In genomic region chr15:52499506-52499905, GRCh38 we compare ENCODE assay signal across 29 cellular contexts. TPM values are rescaled to one million over a fixed set of nuclear protein-coding genes. Genes with fewer than 3 reads are reported as not detected.
A peak's percentile ranks its signal among the peaks of the same experiment; 100 is the strongest.
DNase-seq lines count a peak whose midpoint lies in the region; ATAC-seq and TF ChIP-seq lines count a peak whose summit lies in the region.
"Had no signal": no experiment of that assay in that cellular context is flagged by ENCODE, and none has a peak within 500 bp of the region (broad histone marks: within the 10 kb centered on the region; RNA-seq: fewer than 3 reads in every experiment).

No MANE protein-coding gene starts in this region.

- peaks cover 5% of the 10 kb centered on the region for H3K4me1 ChIP-seq in CD4-positive, CD25-positive, alpha-beta regulatory T cell (ENCODE audit: control insufficient read depth, insufficient read depth, low read length, poor library complexity, severe bottlenecking)
- H3K4me1 ChIP-seq in mesenchymal stem cell (ENCODE audit: control insufficient read depth, insufficient read depth, low read depth, low read length) (no peaks in the 10 kb centered on the region), tibial artery (peaks cover 0 to 4% (median 0%) of the 10 kb centered on the region in 4 donors)

- intact Hi-C loops in dorsolateral prefrontal cortex (cut with DNase I), result no loop called here
- intact Hi-C loops in tibial artery (cut with DNase I; ENCODE audit: low total_unique reads), result no loop called here

- H2BK5ac ChIP-seq in mesenchymal stem cell (ENCODE audit: low read depth, low read length, poor library complexity, severe bottlenecking), result peak overlapping the region; percentile 8

- H3K9ac ChIP-seq in mesenchymal stem cell (ENCODE audit: low read length), result no peak overlapping the region
- H3K9ac ChIP-seq: KMS-11 had no signal

- H3K36me3 Mint-ChIP-seq in CD4-positive, CD25-positive, alpha-beta regulatory T cell, result peaks cover 6% of the 10 kb centered on the region

- no peak overlapping the region for H4K91ac ChIP-seq in mesenchymal stem cell (ENCODE audit: low read length)

- no peak overlapping the region for H4K8ac ChIP-seq in mesenchymal stem cell (ENCODE audit: low read length)

- H3K27me3 Mint-ChIP-seq in CD4-positive, CD25-positive, alpha-beta regulatory T cell, result no peaks in the 10 kb centered on the region
- H3K27me3 Mint-ChIP-seq: CD8-positive, alpha-beta memory T cell; IgD-negative memory B cell had no signal

- no peak overlapping the region for H3K4ac ChIP-seq in mesenchymal stem cell (ENCODE audit: low read depth in 1 of 2, low read length in 2 of 2)

- WGBS in mesenchymal stem cell, result 96% methylated on average over 2 of the region's 3 CpGs

- H3K4me3 Mint-ChIP-seq in CD4-positive, CD25-positive, alpha-beta regulatory T cell, result no peak overlapping the region
- H3K4me3 Mint-ChIP-seq: CD8-positive, alpha-beta memory T cell; GM23338; H9; HFFc6 had no signal

- no peak for DNase-seq in CD4-positive, CD25-positive, alpha-beta regulatory T cell
- no peak for DNase-seq in dorsolateral prefrontal cortex
- no peak for DNase-seq in mesenchymal stem cell
- peak; percentile 77 for DNase-seq in superior temporal gyrus (ENCODE audit: extremely low spot score)
- DNase-seq in tibial artery, result no peak
- DNase-seq: AML-193; C1 segment of cervical spinal cord; CD8-positive, alpha-beta memory T cell; DMS 273 treated with DMSO at 0.1 percent for 48 hours; DMS79; GDM1; H9; HFFc6; MM.1S; NCI-H1048; NCI-H1417; NCI-H1694; NCI-H2029 treated with DMSO at 0.1 percent for 48 hours; NCI-H510A; NCI-H69; RPMI8226; SHP77 had no signal

- H3K4me2 ChIP-seq in mesenchymal stem cell (ENCODE audit: low read length, poor library complexity, severe bottlenecking), result no peak overlapping the region
- H3K4me2 ChIP-seq: GM23338, KMS-11 had no signal

- peak overlapping the region in 2 of 3 donors; percentile 5 to 22 for H3K27ac Mint-ChIP-seq in CD4-positive, CD25-positive, alpha-beta regulatory T cell
- H3K27ac Mint-ChIP-seq: GM23338, H9 had no signal

- H2BK12ac ChIP-seq in mesenchymal stem cell (ENCODE audit: low read length in 2 of 2), result no peak overlapping the region

- no peak overlapping the region for H3K14ac ChIP-seq in mesenchymal stem cell (ENCODE audit: low read length in 2 of 2)

- ATAC-seq in CD4-positive, CD25-positive, alpha-beta regulatory T cell (ENCODE audit: low read depth in 2 of 2), result no peak
- ATAC-seq in HG02588 (IDR thresholded peaks at IDR 0.05; ENCODE audit: unreplicated experiment) (no peak), GM21529 (IDR thresholded peaks at IDR 0.05; ENCODE audit: unreplicated experiment) (no peak)
- ATAC-seq: GM12878, GM23338 had no signal

- peaks cover 16% of the 10 kb centered on the region for H3K79me1 ChIP-seq in mesenchymal stem cell (replicated peaks; ENCODE audit: low read length, poor library complexity, severe bottlenecking)

- H3K4me1 Mint-ChIP-seq in CD4-positive, CD25-positive, alpha-beta regulatory T cell, result peaks cover 34 to 52% (median 35%) of the 10 kb centered on the region in 4 donors
- H3K4me1 Mint-ChIP-seq: GM23338, H9 had no signal

- TF ChIP-seq CTCF in dorsolateral prefrontal cortex (IDR thresholded peaks at IDR 0.05 in 54 of 56, conservative IDR thresholded peaks at IDR 0.05 in 2 of 56; ENCODE audit: low read depth in 1 of 56, partially characterized antibody in 56 of 56) (peak in 3 of 56 donors; percentile 7 to 31 (median 11)), tibial artery (IDR thresholded peaks at IDR 0.05) (no peak)

- H3K27me3 ChIP-seq in CD4-positive, CD25-positive, alpha-beta regulatory T cell (ENCODE audit: control insufficient read depth, insufficient read depth, low read length), result no peaks in the 10 kb centered on the region
- H3K27me3 ChIP-seq in dorsolateral prefrontal cortex (no peaks in the 10 kb centered on the region), mesenchymal stem cell (ENCODE audit: control insufficient read depth in 1 of 2, insufficient read depth in 1 of 2, low read length in 2 of 2) (no peaks in the 10 kb centered on the region), tibial artery (no peaks in the 10 kb centered on the region)

- H3K36me3 ChIP-seq in CD4-positive, CD25-positive, alpha-beta regulatory T cell (ENCODE audit: control insufficient read depth, insufficient read depth, low read length), result no peaks in the 10 kb centered on the region
- H3K36me3 ChIP-seq in mesenchymal stem cell (ENCODE audit: control insufficient read depth in 1 of 2, insufficient read depth in 2 of 2, low read depth in 1 of 2, low read length in 2 of 2), result no peaks in the 10 kb centered on the region
- H3K36me3 ChIP-seq in tibial artery, result peaks cover 0 to 4% (median 0%) of the 10 kb centered on the region in 3 donors

- H2BK15ac ChIP-seq in mesenchymal stem cell (ENCODE audit: low read depth, poor library complexity, severe bottlenecking), result no peak overlapping the region

- no peaks in the 10 kb centered on the region for H3K9me3 ChIP-seq in CD4-positive, CD25-positive, alpha-beta regulatory T cell (ENCODE audit: control insufficient read depth in 2 of 2, low read length in 2 of 2)
- H3K9me3 ChIP-seq in mesenchymal stem cell (ENCODE audit: control insufficient read depth, low read length) (no peaks in the 10 kb centered on the region), tibial artery (no peaks in the 10 kb centered on the region)

- no peak overlapping the region for H2BK120ac ChIP-seq in mesenchymal stem cell (ENCODE audit: low read depth, low read length)

- no peak overlapping the region for H3K4me3 ChIP-seq in CD4-positive, CD25-positive, alpha-beta regulatory T cell (ENCODE audit: low read depth, low read length)
- H3K4me3 ChIP-seq in dorsolateral prefrontal cortex, result peak overlapping the region in 18 of 59 donors; percentile 2 to 48 (median 24)
- no peak overlapping the region for H3K4me3 ChIP-seq in mesenchymal stem cell (ENCODE audit: insufficient read depth in 1 of 2, low read depth in 1 of 2, low read length in 2 of 2)
- no peak overlapping the region for H3K4me3 ChIP-seq in tibial artery
- H3K4me3 ChIP-seq: GM12878, GM23338 had no signal

- H2AK5ac ChIP-seq in mesenchymal stem cell (ENCODE audit: low read length, severe bottlenecking), result no peak overlapping the region

- H2AFZ ChIP-seq in mesenchymal stem cell (ENCODE audit: low read depth, low read length), result no peak overlapping the region
- H2AFZ ChIP-seq: GM23338 had no signal

- H3K18ac ChIP-seq in mesenchymal stem cell (ENCODE audit: low read depth in 1 of 2, low read length in 2 of 2), result no peak overlapping the region

- no peak overlapping the region for H3K23ac ChIP-seq in mesenchymal stem cell (ENCODE audit: low read length in 2 of 2)

- no peak overlapping the region for H3K27ac ChIP-seq in CD4-positive, CD25-positive, alpha-beta regulatory T cell (ENCODE audit: insufficient read depth, low read length, poor library complexity, severe bottlenecking)
- H3K27ac ChIP-seq in dorsolateral prefrontal cortex (peak overlapping the region in 57 of 59 donors; percentile 3 to 90 (median 75)), mesenchymal stem cell (ENCODE audit: low read length, poor library complexity, severe bottlenecking) (no peak overlapping the region), tibial artery (no peak overlapping the region)
- H3K27ac ChIP-seq: HL-60, KMS-11 had no signal

- peaks cover 0 to 3% (median 0%) of the 10 kb centered on the region in 7 donors for H3K9me3 Mint-ChIP-seq in CD4-positive, CD25-positive, alpha-beta regulatory T cell
- H3K9me3 Mint-ChIP-seq: CD8-positive, alpha-beta memory T cell; GM23338; H9; HFFc6; IgD-negative memory B cell had no signal

RNA-seq across cellular contexts. Expression of gene MYO5A, which starts 29.2 kb away (rescaled TPM):
- total RNA-seq in CD4-positive, CD25-positive, alpha-beta regulatory T cell, result 63.3 TPM
- 10 to 100 TPM in 2 of 4 donors, 1 to 10 TPM in 2; 6.1 to 14.6 (median 10.6) TPM for polyA plus RNA-seq in CD4-positive, CD25-positive, alpha-beta regulatory T cell
- total RNA-seq in dorsolateral prefrontal cortex, result 100 to 1,000 TPM in 119 of 120 experiments, 10 to 100 TPM in 1; 99.8 to 333 (median 241) TPM
- 13.1 TPM for polyA plus RNA-seq in mesenchymal stem cell (2013, experiment 1 of 2)
- 11.6 TPM for polyA plus RNA-seq in mesenchymal stem cell (2013, experiment 2 of 2)

Comparison
In these comparisons a context has a peak if more than half of its experiments do, and no peak if none do; other contexts are left out.
1. H3K27ac ChIP-seq: peak in dorsolateral prefrontal cortex (57 of 59); none in CD4-positive, CD25-positive, alpha-beta regulatory T cell (single experiment), mesenchymal stem cell (single experiment) and tibial artery (0 of 2).